ENCODE assay signal across 29 cellular contexts in the genomic region with DNA sequence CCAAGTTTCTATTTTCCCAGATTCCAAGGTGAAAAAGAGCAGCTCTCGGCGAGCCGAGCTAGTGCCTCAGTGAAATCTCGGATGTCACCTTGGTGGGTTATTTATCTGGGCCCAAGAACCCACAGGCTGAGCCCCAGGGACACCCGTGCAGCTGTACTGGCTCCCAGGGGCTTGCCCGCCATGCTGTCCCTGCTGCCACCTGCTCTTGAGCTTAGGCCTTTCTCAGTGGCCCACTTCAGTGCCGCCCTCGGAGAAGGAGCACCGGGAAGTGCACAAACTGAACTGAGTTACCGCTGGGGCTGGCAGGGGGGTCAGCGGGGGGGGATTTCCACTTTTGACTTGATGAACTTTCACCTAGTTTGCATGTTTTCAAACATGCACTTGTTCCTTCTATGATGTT.
"Had no signal": no experiment of that assay in that cellular context is flagged by ENCODE, and none has a peak within 500 bp of the region (broad histone marks: within the 10 kb centered on the region; RNA-seq: fewer than 3 reads in every experiment).

No MANE protein-coding gene starts in this region.

- H3K4me3 ChIP-seq: breast epithelium, esophagus squamous epithelium, left ventricle myocardium inferior, lung, mucosa of descending colon, ovary, skin epidermis, stomach, thyroid gland, upper lobe of left lung, vagina had no signal

- H3K4me1 ChIP-seq: breast epithelium had no signal

- H3K27ac Mint-ChIP-seq: activated CD8-positive, alpha-beta T cell treated with anti-CD3 and anti-CD28 coated beads for 36 hours; activated naive CD4-positive, alpha-beta T cell treated with anti-CD3 and anti-CD28 coated beads, Interleukin-2, amount 50 U/mL, for 24 hours; activated naive CD8-positive, alpha-beta T cell treated with anti-CD3 and anti-CD28 coated beads, Interleukin-2, amount 50 U/mL, for 24 hours; activated T-helper 2 cell treated with anti-CD3 and anti-CD28 coated beads, Interferon-gamma antibody, Interleukin-2, Interleukin-4, amounts not matched to agents 10 μg/mL and 5 μg/mL and 100 μg/mL, durations not matched to agents 14 hours and 24 hours and 36 hours; nephron; progenitor cell of endocrine pancreas; stimulated activated effector memory CD8-positive, alpha-beta T cell treated with anti-CD3 and anti-CD28 coated beads, Interleukin-12 subunit alpha, Interleukin-12 subunit beta, amount 100 ng/mL, for 72 hours; WTC11 had no signal

- H3K9me3 ChIP-seq: breast epithelium, esophagus squamous epithelium, left ventricle myocardium inferior, mucosa of descending colon, neutrophil, ovary, stomach, thyroid gland, upper lobe of left lung, vagina had no signal

- ATAC-seq: activated CD8-positive, alpha-beta T cell treated with anti-CD3 and anti-CD28 coated beads for 36 hours; activated naive CD8-positive, alpha-beta T cell treated with anti-CD3 and anti-CD28 coated beads, Interleukin-2, amount 50 U/mL, for 24 hours; mucosa of descending colon; sciatic nerve; stimulated activated effector memory CD8-positive, alpha-beta T cell treated with anti-CD3 and anti-CD28 coated beads, Interleukin-12 subunit alpha, Interleukin-12 subunit beta, amount 100 ng/mL, for 72 hours; WTC11 had no signal

- H3K4me3 Mint-ChIP-seq: activated CD8-positive, alpha-beta T cell treated with anti-CD3 and anti-CD28 coated beads for 36 hours; activated naive CD4-positive, alpha-beta T cell treated with anti-CD3 and anti-CD28 coated beads, Interleukin-2, amount 50 U/mL, for 24 hours; activated naive CD8-positive, alpha-beta T cell treated with anti-CD3 and anti-CD28 coated beads, Interleukin-2, amount 50 U/mL, for 24 hours; nephron; stimulated activated effector memory CD8-positive, alpha-beta T cell treated with anti-CD3 and anti-CD28 coated beads, Interleukin-12 subunit alpha, Interleukin-12 subunit beta, amount 100 ng/mL, for 72 hours; WTC11 had no signal

- H3K27me3 ChIP-seq: breast epithelium, esophagus squamous epithelium, neutrophil, ovary, stomach, thyroid gland, upper lobe of left lung, vagina had no signal

- H3K36me3 ChIP-seq: breast epithelium, ovary had no signal

- DNase-seq: activated CD4-positive, alpha-beta T cell treated with anti-CD3 and anti-CD28 coated beads, Interleukin-2, amount 50 U/mL, for 1 hour; activated CD8-positive, alpha-beta T cell treated with anti-CD3 and anti-CD28 coated beads for 36 hours; activated naive CD8-positive, alpha-beta T cell treated with anti-CD3 and anti-CD28 coated beads, Interleukin-2, amount 50 U/mL, for 24 hours; activated T-cell treated with anti-CD3 and anti-CD28 coated beads, Interleukin-2, amount 50 U/mL, for 48 hours; central memory CD4-positive, alpha-beta T cell; dermis blood vessel endothelial cell; effector CD4-positive, alpha-beta T cell; esophagus squamous epithelium; foreskin melanocyte; left ventricle myocardium inferior; mucosa of descending colon; ovary; stimulated activated CD4-positive, alpha-beta T cell treated with anti-CD3 and anti-CD28 coated beads, Interleukin-4, amount 100 ng/mL, for 24 hours; stomach; thyroid gland; upper lobe of left lung had no signal

- H3K27me3 Mint-ChIP-seq: activated CD8-positive, alpha-beta T cell treated with anti-CD3 and anti-CD28 coated beads for 36 hours; activated naive CD4-positive, alpha-beta T cell treated with anti-CD3 and anti-CD28 coated beads, Interleukin-2, amount 50 U/mL, for 24 hours; activated naive CD8-positive, alpha-beta T cell treated with anti-CD3 and anti-CD28 coated beads, Interleukin-2, amount 50 U/mL, for 24 hours; progenitor cell of endocrine pancreas had no signal

- H3K27ac ChIP-seq: breast epithelium, epithelial cell of prostate, esophagus squamous epithelium, left ventricle myocardium inferior, neutrophil, ovary, stomach, thyroid gland, upper lobe of left lung, vagina had no signal

- H3K9me3 Mint-ChIP-seq: activated CD8-positive, alpha-beta T cell treated with anti-CD3 and anti-CD28 coated beads for 36 hours; activated naive CD4-positive, alpha-beta T cell treated with anti-CD3 and anti-CD28 coated beads, Interleukin-2, amount 50 U/mL, for 24 hours; activated naive CD8-positive, alpha-beta T cell treated with anti-CD3 and anti-CD28 coated beads, Interleukin-2, amount 50 U/mL, for 24 hours; nephron; stimulated activated effector memory CD8-positive, alpha-beta T cell treated with anti-CD3 and anti-CD28 coated beads, Interleukin-12 subunit alpha, Interleukin-12 subunit beta, amount 100 ng/mL, for 72 hours; WTC11 had no signal
